In genomic region chr10:25974897-25975459, GRCh38 we compare ENCODE assay signal across 32 cellular contexts. TPM values are rescaled to one million over a fixed set of nuclear protein-coding genes. Genes with fewer than 3 reads are reported as not detected.
"Had no signal": no experiment of that assay in that cellular context is flagged by ENCODE, and none has a peak within 500 bp of the region (broad histone marks: within the 10 kb centered on the region; RNA-seq: fewer than 3 reads in every experiment).

No MANE protein-coding gene starts in this region.

- FAIRE-seq: endothelial cell of umbilical vein, islet of Langerhans had no signal

- H3K9me3 ChIP-seq: gastroesophageal sphincter, left ventricle myocardium inferior, right atrium auricular region, suprapubic skin, tibial artery had no signal

- H3K27me3 Mint-ChIP-seq: activated CD4-positive, alpha-beta memory T cell treated with anti-CD3 and anti-CD28 coated beads, Interleukin-2, amount 10 ng/mL, durations not matched to agents 7 days and 5 days; activated CD4-positive, alpha-beta T cell treated with anti-CD3 and anti-CD28 coated beads, Interleukin-2, amount 10 ng/mL, durations not matched to agents 7 days and 5 days; effector memory CD8-positive, alpha-beta T cell; progenitor cell of endocrine pancreas had no signal

- H3K4me3 Mint-ChIP-seq: activated CD4-positive, alpha-beta memory T cell treated with anti-CD3 and anti-CD28 coated beads, Interleukin-2, amount 10 ng/mL, durations not matched to agents 7 days and 5 days; activated CD4-positive, alpha-beta T cell treated with anti-CD3 and anti-CD28 coated beads, Interleukin-2, amount 10 ng/mL, durations not matched to agents 7 days and 5 days; activated naive CD4-positive, alpha-beta T cell treated with anti-CD3 and anti-CD28 coated beads, Interleukin-2, amount 50 U/mL, for 24 hours; activated naive CD8-positive, alpha-beta T cell treated with anti-CD3 and anti-CD28 coated beads, Interleukin-2, amount 50 U/mL, for 24 hours; activated T-cell treated with anti-CD3 and anti-CD28 coated beads, Interleukin-2, amount 50 U/mL, for 4 hours; activated T-helper 17 cell treated with anti-CD3 and anti-CD28 coated beads, Interleukin-2, amount 50 U/mL, for 72 hours; brain; effector memory CD8-positive, alpha-beta T cell; nephron had no signal

- H3K27ac Mint-ChIP-seq: activated CD4-positive, alpha-beta memory T cell treated with anti-CD3 and anti-CD28 coated beads, Interleukin-2, amount 10 ng/mL, durations not matched to agents 7 days and 5 days; activated CD4-positive, alpha-beta T cell treated with anti-CD3 and anti-CD28 coated beads, Interleukin-2, amount 10 ng/mL, durations not matched to agents 7 days and 5 days; activated naive CD4-positive, alpha-beta T cell treated with anti-CD3 and anti-CD28 coated beads, Interleukin-2, amount 50 U/mL, for 24 hours; activated naive CD8-positive, alpha-beta T cell treated with anti-CD3 and anti-CD28 coated beads, Interleukin-2, amount 50 U/mL, for 24 hours; activated T-helper 17 cell treated with anti-CD3 and anti-CD28 coated beads, Interleukin-2, amount 50 U/mL, for 72 hours; brain; effector memory CD8-positive, alpha-beta T cell; nephron; progenitor cell of endocrine pancreas had no signal

- H3K27me3 ChIP-seq: cardiac muscle cell, gastroesophageal sphincter, right atrium auricular region, suprapubic skin, tibial artery had no signal

- H3K9me3 Mint-ChIP-seq: activated CD4-positive, alpha-beta memory T cell treated with anti-CD3 and anti-CD28 coated beads, Interleukin-2, amount 10 ng/mL, durations not matched to agents 7 days and 5 days; activated CD4-positive, alpha-beta T cell treated with anti-CD3 and anti-CD28 coated beads, Interleukin-2, amount 10 ng/mL, durations not matched to agents 7 days and 5 days; activated naive CD4-positive, alpha-beta T cell treated with anti-CD3 and anti-CD28 coated beads, Interleukin-2, amount 50 U/mL, for 24 hours; activated naive CD8-positive, alpha-beta T cell treated with anti-CD3 and anti-CD28 coated beads, Interleukin-2, amount 50 U/mL, for 24 hours; activated T-cell treated with anti-CD3 and anti-CD28 coated beads, Interleukin-2, amount 50 U/mL, for 4 hours; activated T-helper 17 cell treated with anti-CD3 and anti-CD28 coated beads, Interleukin-2, amount 50 U/mL, for 72 hours; effector memory CD8-positive, alpha-beta T cell; nephron had no signal

- H3K4me1 Mint-ChIP-seq: activated CD4-positive, alpha-beta memory T cell treated with anti-CD3 and anti-CD28 coated beads, Interleukin-2, amount 10 ng/mL, durations not matched to agents 7 days and 5 days; activated CD4-positive, alpha-beta T cell treated with anti-CD3 and anti-CD28 coated beads, Interleukin-2, amount 10 ng/mL, durations not matched to agents 7 days and 5 days; activated naive CD4-positive, alpha-beta T cell treated with anti-CD3 and anti-CD28 coated beads, Interleukin-2, amount 50 U/mL, for 24 hours; activated naive CD8-positive, alpha-beta T cell treated with anti-CD3 and anti-CD28 coated beads, Interleukin-2, amount 50 U/mL, for 24 hours; activated T-helper 17 cell treated with anti-CD3 and anti-CD28 coated beads, Interleukin-2, amount 50 U/mL, for 72 hours; nephron had no signal

- DNase-seq: activated CD4-positive, alpha-beta memory T cell treated with anti-CD3 and anti-CD28 coated beads, Interleukin-2, amount 10 ng/mL, durations not matched to agents 7 days and 5 days; activated CD4-positive, alpha-beta T cell treated with anti-CD3 and anti-CD28 coated beads for 1 hour; activated CD4-positive, alpha-beta T cell treated with anti-CD3 and anti-CD28 coated beads, Interleukin-2, amount 10 ng/mL, durations not matched to agents 7 days and 5 days; activated gamma-delta T cell treated with Interleukin-2 at 50 U/mL for 16 hours; activated naive CD8-positive, alpha-beta T cell treated with anti-CD3 and anti-CD28 coated beads, Interleukin-2, amount 50 U/mL, for 24 hours; activated T-cell treated with anti-CD3 and anti-CD28 coated beads, Interleukin-2, amount 50 U/mL, for 4 hours; amygdala; cortex of kidney; effector memory CD8-positive, alpha-beta T cell; hypothalamus; left ventricle myocardium inferior; stimulated activated CD4-positive, alpha-beta T cell treated with anti-CD3 and anti-CD28 coated beads, Interleukin-15, amount 100 ng/mL, for 24 hours; stimulated activated CD4-positive, alpha-beta T cell treated with anti-CD3 and anti-CD28 coated beads, Interleukin-2, amount 100 ng/mL, for 24 hours; stimulated activated naive CD4-positive, alpha-beta T cell; T-helper 2 cell; tibial artery had no signal

- H3K27ac ChIP-seq: cardiac muscle cell, gastroesophageal sphincter, left ventricle myocardium inferior, right atrium auricular region, suprapubic skin, tibial artery had no signal

- H3K36me3 ChIP-seq: cardiac muscle cell, gastroesophageal sphincter, left ventricle myocardium inferior, right atrium auricular region, suprapubic skin, tibial artery had no signal

- H3K4me3 ChIP-seq: cardiac muscle cell, gastroesophageal sphincter, left ventricle myocardium inferior, lung, right atrium auricular region, suprapubic skin, tibial artery had no signal

- H3K36me3 Mint-ChIP-seq: activated naive CD4-positive, alpha-beta T cell treated with anti-CD3 and anti-CD28 coated beads, Interleukin-2, amount 50 U/mL, for 24 hours; brain had no signal

- H3K4me1 ChIP-seq: gastroesophageal sphincter, left ventricle myocardium inferior, right atrium auricular region, suprapubic skin, tibial artery had no signal

- ATAC-seq: activated naive CD8-positive, alpha-beta T cell treated with anti-CD3 and anti-CD28 coated beads, Interleukin-2, amount 50 U/mL, for 24 hours; activated T-cell treated with anti-CD3 and anti-CD28 coated beads, Interleukin-2, amount 50 U/mL, for 4 hours; activated T-helper 17 cell treated with anti-CD3 and anti-CD28 coated beads, Interleukin-2, amount 50 U/mL, for 72 hours; effector memory CD8-positive, alpha-beta T cell; gastroesophageal sphincter had no signal

RNA-seq across cellular contexts. Expression of gene MYO3A, which starts 40.9 kb away (rescaled TPM):
- total RNA-seq: activated CD4-positive, alpha-beta memory T cell treated with anti-CD3 and anti-CD28 coated beads, Interleukin-2, amount 10 ng/mL, durations not matched to agents 7 days and 5 days; activated CD4-positive, alpha-beta T cell treated with anti-CD3 and anti-CD28 coated beads, Interleukin-2, amount 10 ng/mL, durations not matched to agents 7 days and 5 days; activated T-cell treated with anti-CD3 and anti-CD28 coated beads, Interleukin-2, amount 50 U/mL, for 4 hours; activated T-helper 17 cell treated with anti-CD3 and anti-CD28 coated beads, Interleukin-2, amount 50 U/mL, for 72 hours; endothelial cell of umbilical vein; fibroblast of lung; fibroblast of villous mesenchyme; left ventricle myocardium inferior; mesenteric fat pad; osteocyte; right atrium auricular region had no signal
- polyA plus RNA-seq: endothelial cell of umbilical vein, fibroblast of lung had no signal
